In genomic region chr2:16152928-16153753, GRCh38 we compare ENCODE assay signal across 22 cellular contexts.
DNase-seq lines count a peak whose midpoint lies in the region; FAIRE-seq and TF ChIP-seq lines count a peak whose summit lies in the region.
"Had no signal": no experiment of that assay in that cellular context is flagged by ENCODE, and none has a peak within 500 bp of the region (broad histone marks: within the 10 kb centered on the region; RNA-seq: fewer than 3 reads in every experiment).

No MANE protein-coding gene starts in this region.

- H3K27me3 ChIP-seq in dorsolateral prefrontal cortex: no peaks in the 10 kb centered on the region
- no peaks in the 10 kb centered on the region for H3K27me3 ChIP-seq in neural progenitor cell

- intact Hi-C loops in activated CD4-positive, alpha-beta T cell treated with anti-CD3 and anti-CD28 coated beads, Interleukin-2, amount 10 ng/mL, durations not matched to agents 24 days and 14 days (cut with micrococcal nuclease): no loop called here
- intact Hi-C loops in dorsolateral prefrontal cortex (cut with DNase I): no loop called here

- no peak overlapping the region for H3K4me2 ChIP-seq in neural progenitor cell

- peak; percentile 18 for DNase-seq in activated CD4-positive, alpha-beta T cell treated with anti-CD3 and anti-CD28 coated beads, Interleukin-2, amount 10 ng/mL, durations not matched to agents 24 days and 14 days
- no peak for DNase-seq in activated CD4-positive, alpha-beta T cell treated with anti-CD3 and anti-CD28 coated beads for 1 hour
- DNase-seq in retina (peak; percentile 1), GM12891 (ENCODE audit: insufficient read length, low spot score) (no peak), dorsolateral prefrontal cortex (no peak), neural progenitor cell (ENCODE audit: low spot score) (no peak)
- DNase-seq: ACHN; AML-193; C1 segment of cervical spinal cord; Calu3; CD4-positive, alpha-beta memory T cell; COR-L47; DMS53; DMS79 treated with DMSO at 0.1 percent for 48 hours; GM23248; H9; HFFc6 had no signal

- no peaks in the 10 kb centered on the region for H3K4me1 Mint-ChIP-seq in activated CD4-positive, alpha-beta T cell treated with anti-CD3 and anti-CD28 coated beads, Interleukin-2, amount 10 ng/mL, durations not matched to agents 24 days and 14 days
- H3K4me1 Mint-ChIP-seq in neural progenitor cell: peaks cover 15% of the 10 kb centered on the region
- H3K4me1 Mint-ChIP-seq: CD4-positive, alpha-beta memory T cell had no signal

- no peak overlapping the region for H3K4me3 ChIP-seq in dorsolateral prefrontal cortex
- H3K4me3 ChIP-seq in neural progenitor cell: no peak overlapping the region
- H3K4me3 ChIP-seq: GM23248 had no signal

- H3K27ac Mint-ChIP-seq in activated CD4-positive, alpha-beta T cell treated with anti-CD3 and anti-CD28 coated beads, Interleukin-2, amount 10 ng/mL, durations not matched to agents 24 days and 14 days: no peak overlapping the region
- no peak overlapping the region for H3K27ac Mint-ChIP-seq in neural progenitor cell
- H3K27ac Mint-ChIP-seq: CD4-positive, alpha-beta memory T cell; H9; HFFc6 had no signal

- H3K9me3 ChIP-seq in neural progenitor cell (ENCODE audit: low read depth): no peaks in the 10 kb centered on the region

- no peaks in the 10 kb centered on the region for H4K20me1 ChIP-seq in neural progenitor cell (ENCODE audit: low read depth)

- no peaks in the 10 kb centered on the region for H3K36me3 ChIP-seq in neural progenitor cell

- H2AFZ ChIP-seq in neural progenitor cell (replicated peaks): no peak overlapping the region
- H2AFZ ChIP-seq: GM23248 had no signal

- H3K9me3 Mint-ChIP-seq in activated CD4-positive, alpha-beta T cell treated with anti-CD3 and anti-CD28 coated beads, Interleukin-2, amount 10 ng/mL, durations not matched to agents 24 days and 14 days: no peaks in the 10 kb centered on the region
- H3K9me3 Mint-ChIP-seq in neural progenitor cell: peaks cover 9% of the 10 kb centered on the region

- TF ChIP-seq CTCF in dorsolateral prefrontal cortex (IDR thresholded peaks at IDR 0.05 in 54 of 56, conservative IDR thresholded peaks at IDR 0.05 in 2 of 56; ENCODE audit: low read depth in 1 of 56, partially characterized antibody in 56 of 56) (no peak), neural progenitor cell (IDR thresholded peaks at IDR 0.05) (no peak)

- H3K4me3 Mint-ChIP-seq in activated CD4-positive, alpha-beta T cell treated with anti-CD3 and anti-CD28 coated beads, Interleukin-2, amount 10 ng/mL, durations not matched to agents 24 days and 14 days: no peak overlapping the region
- H3K4me3 Mint-ChIP-seq in neural progenitor cell: no peak overlapping the region
- H3K4me3 Mint-ChIP-seq: CD4-positive, alpha-beta memory T cell; H9; HFFc6 had no signal

- no peak for TF ChIP-seq EP300 in Ishikawa (IDR thresholded peaks at IDR 0.05; ENCODE audit: borderline replicate concordance)

- H3K9ac ChIP-seq in neural progenitor cell: no peak overlapping the region
- H3K9ac ChIP-seq: GM23248 had no signal

- no peak for TF ChIP-seq RAD21 in Ishikawa (IDR thresholded peaks at IDR 0.05; ENCODE audit: low read depth)

- H3K4me1 ChIP-seq in neural progenitor cell: no peaks in the 10 kb centered on the region

- H3K36me3 Mint-ChIP-seq in activated CD4-positive, alpha-beta T cell treated with anti-CD3 and anti-CD28 coated beads, Interleukin-2, amount 10 ng/mL, durations not matched to agents 24 days and 14 days (ENCODE audit: low read depth): no peaks in the 10 kb centered on the region
- H3K36me3 Mint-ChIP-seq in neural progenitor cell: no peaks in the 10 kb centered on the region
- H3K36me3 Mint-ChIP-seq: CD4-positive, alpha-beta memory T cell had no signal

- no peaks in the 10 kb centered on the region for H3K79me2 ChIP-seq in neural progenitor cell (ENCODE audit: low read depth)

- H3K27ac ChIP-seq in dorsolateral prefrontal cortex (no peak overlapping the region), neural progenitor cell (no peak overlapping the region)
- H3K27ac ChIP-seq: 22Rv1, GM23248 had no signal

- no peak for TF ChIP-seq POLR2A in GM12891 (IDR thresholded peaks at IDR 0.05; ENCODE audit: low read depth, low read length)

- no peak for FAIRE-seq in GM12891 (lab: Jason Lieb, UNC)
- FAIRE-seq: A204.1, G401.6, GM19239 had no signal

- H3K27me3 Mint-ChIP-seq in activated CD4-positive, alpha-beta T cell treated with anti-CD3 and anti-CD28 coated beads, Interleukin-2, amount 10 ng/mL, durations not matched to agents 24 days and 14 days: no peaks in the 10 kb centered on the region
- H3K27me3 Mint-ChIP-seq in neural progenitor cell (ENCODE audit: insufficient read depth, low read depth): peaks cover 8% of the 10 kb centered on the region

- peaks cover 8% of the 10 kb centered on the region for H3F3A ChIP-seq in neural progenitor cell (ENCODE audit: low read depth)

TF ChIP-seq in Ishikawa, 13 proteins besides CTCF, POLR2A, EP300 and RAD21:
- TF ChIP-seq REST (IDR thresholded peaks at IDR 0.05; ENCODE audit: low read depth) (peak; percentile 78), CEBPB (IDR thresholded peaks at IDR 0.05) (no peak), ZBTB7A (IDR thresholded peaks at IDR 0.05; ENCODE audit: low read depth) (no peak)
- TF ChIP-seq, protein P1, sequence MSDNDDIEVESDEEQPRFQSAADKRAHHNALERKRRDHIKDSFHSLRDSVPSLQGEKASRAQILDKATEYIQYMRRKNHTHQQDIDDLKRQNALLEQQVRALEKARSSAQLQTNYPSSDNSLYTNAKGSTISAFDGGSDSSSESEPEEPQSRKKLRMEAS (IDR thresholded peaks at IDR 0.05): no peak

TF ChIP-seq in GM12891, 5 proteins besides CTCF, POLR2A, EP300 and RAD21:
- TF ChIP-seq SPI1 (IDR thresholded peaks at IDR 0.05; ENCODE audit: low read depth, low read length) (no peak), PAX5 (IDR thresholded peaks at IDR 0.05; ENCODE audit: insufficient read depth, low read length, severe bottlenecking) (no peak)

Comparison
In these comparisons a context has a peak if more than half of its experiments do, and no peak if none do; other contexts are left out.
1. DNase-seq: peak in activated CD4-positive, alpha-beta T cell treated with anti-CD3 and anti-CD28 coated beads, Interleukin-2, amount 10 ng/mL, durations not matched to agents 24 days and 14 days (single experiment) and retina (single experiment); none in activated CD4-positive, alpha-beta T cell treated with anti-CD3 and anti-CD28 coated beads for 1 hour (single experiment), GM12891 (single experiment), dorsolateral prefrontal cortex (0 of 10) and neural progenitor cell (single experiment).